In genomic region chr5:179668404-179668803, GRCh38 we compare ENCODE assay signal across 8 cellular contexts. TPM values are rescaled to one million over a fixed set of nuclear protein-coding genes. Genes with fewer than 3 reads are reported as not detected.
DNase-seq lines count a peak whose midpoint lies in the region; ATAC-seq and TF ChIP-seq lines count a peak whose summit lies in the region.

No MANE protein-coding gene starts in this region.

- H3K27ac Mint-ChIP-seq in endodermal cell, result no peak overlapping the region
- H3K27ac Mint-ChIP-seq in naive thymus-derived CD4-positive, alpha-beta T cell, result no peak overlapping the region
- no peak overlapping the region for H3K27ac Mint-ChIP-seq in stimulated activated naive B cell treated with anti-CD40 and anti-IgM and Interleukin-4, amounts not matched to agents 10 μg/mL and 1 μg/mL and 100 μg/mL, for 72 hours

- no peaks in the 10 kb centered on the region for H3K27me3 ChIP-seq in endodermal cell (ENCODE audit: control insufficient read depth, insufficient read depth, low read length, poor library complexity, severe bottlenecking)
- H3K27me3 ChIP-seq in naive thymus-derived CD4-positive, alpha-beta T cell (ENCODE audit: control insufficient read depth in 2 of 2, insufficient read depth in 2 of 2, low read length in 2 of 2), result no peaks in the 10 kb centered on the region

- ATAC-seq in naive thymus-derived CD4-positive, alpha-beta T cell, result peak; percentile 89
- no peak for ATAC-seq in stimulated activated naive B cell treated with anti-CD40 and anti-IgM and Interleukin-4, amounts not matched to agents 10 μg/mL and 1 μg/mL and 100 μg/mL, for 72 hours (replicated peaks)

- DNase-seq in DMS 273 (lab: John Stamatoyannopoulos, UW; ENCODE audit: unreplicated experiment) (peak; percentile 75), DMS 273 treated with DMSO at 0.1 percent for 48 hours (lab: John Stamatoyannopoulos, UW) (no peak), endodermal cell (peak; percentile 93), NCI-H2107 (lab: John Stamatoyannopoulos, UW) (no peak)
- peak in 6 of 9 donors; percentile 17 to 33 (median 25) for DNase-seq in naive thymus-derived CD4-positive, alpha-beta T cell
- no peak for DNase-seq in stimulated activated naive B cell treated with anti-CD40 and anti-IgM and Interleukin-4, amounts not matched to agents 10 μg/mL and 1 μg/mL and 100 μg/mL, for 72 hours

- H3K4me1 Mint-ChIP-seq in endodermal cell, result peaks cover 5% of the 10 kb centered on the region
- H3K4me1 Mint-ChIP-seq in naive thymus-derived CD4-positive, alpha-beta T cell, result peaks cover 0 to 3% (median 0%) of the 10 kb centered on the region in 7 donors
- no peaks in the 10 kb centered on the region for H3K4me1 Mint-ChIP-seq in stimulated activated naive B cell treated with anti-CD40 and anti-IgM and Interleukin-4, amounts not matched to agents 10 μg/mL and 1 μg/mL and 100 μg/mL, for 72 hours

- H3K4me1 ChIP-seq in endodermal cell (ENCODE audit: control insufficient read depth, insufficient read depth, low read length), result peaks cover 6% of the 10 kb centered on the region
- H3K4me1 ChIP-seq in naive thymus-derived CD4-positive, alpha-beta T cell (ENCODE audit: control insufficient read depth in 2 of 2, insufficient read depth in 2 of 2, low read length in 2 of 2), result no peaks in the 10 kb centered on the region

- POLR2A ChIA-PET in naive thymus-derived CD4-positive, alpha-beta T cell (lab: Charles Lee), result interaction anchor here (1.0 kb wide), 1 partner anchor 45 kb away, joined by 4 read pairs; the partner anchor contains the start of gene HNRNPH1

- H3K9me3 Mint-ChIP-seq in endodermal cell, result no peaks in the 10 kb centered on the region
- H3K9me3 Mint-ChIP-seq in naive thymus-derived CD4-positive, alpha-beta T cell, result no peaks in the 10 kb centered on the region
- H3K9me3 Mint-ChIP-seq in stimulated activated naive B cell treated with anti-CD40 and anti-IgM and Interleukin-4, amounts not matched to agents 10 μg/mL and 1 μg/mL and 100 μg/mL, for 72 hours, result no peaks in the 10 kb centered on the region

- no peak for TF ChIP-seq EP300 in Ishikawa (IDR thresholded peaks at IDR 0.05; ENCODE audit: borderline replicate concordance)

- no peaks in the 10 kb centered on the region for H3K9me3 ChIP-seq in endodermal cell (ENCODE audit: control insufficient read depth, low read length)
- H3K9me3 ChIP-seq in naive thymus-derived CD4-positive, alpha-beta T cell (ENCODE audit: control insufficient read depth in 2 of 3, low read length in 3 of 3), result no peaks in the 10 kb centered on the region

- TF ChIP-seq CTCF in VCaP (conservative IDR thresholded peaks at IDR 0.05) (peak; percentile 25), endodermal cell (conservative IDR thresholded peaks at IDR 0.05) (peak; percentile 99)

- 49 to 56% methylated on average over 7 of the region's 7 CpGs for WGBS in endodermal cell (ENCODE audit: insufficient coverage in 1 of 2, insufficient read length in 1 of 2), 2 experiments

- intact Hi-C loops in naive thymus-derived CD4-positive, alpha-beta T cell (cut with micrococcal nuclease), result no loop called here

- no peaks in the 10 kb centered on the region for H3K27me3 Mint-ChIP-seq in endodermal cell (ENCODE audit: insufficient read depth)
- no peaks in the 10 kb centered on the region for H3K27me3 Mint-ChIP-seq in naive thymus-derived CD4-positive, alpha-beta T cell
- H3K27me3 Mint-ChIP-seq in stimulated activated naive B cell treated with anti-CD40 and anti-IgM and Interleukin-4, amounts not matched to agents 10 μg/mL and 1 μg/mL and 100 μg/mL, for 72 hours, result no peaks in the 10 kb centered on the region

- no peak overlapping the region for H3K9ac ChIP-seq in endodermal cell (ENCODE audit: extremely low read depth, low read length, poor library complexity, severe bottlenecking)

- H3K27ac ChIP-seq in VCaP (no peak overlapping the region), endodermal cell (ENCODE audit: low read depth, low read length) (no peak overlapping the region)
- no peak overlapping the region for H3K27ac ChIP-seq in naive thymus-derived CD4-positive, alpha-beta T cell (ENCODE audit: low read depth, low read length)

- CTCF ChIA-PET in naive thymus-derived CD4-positive, alpha-beta T cell (lab: Charles Lee), result no interaction called here

- TF ChIP-seq RAD21 in Ishikawa (IDR thresholded peaks at IDR 0.05; ENCODE audit: low read depth), result peak; percentile 64

- H3K36me3 ChIP-seq in endodermal cell (ENCODE audit: control insufficient read depth, insufficient read depth, low read length), result no peaks in the 10 kb centered on the region
- H3K36me3 ChIP-seq in naive thymus-derived CD4-positive, alpha-beta T cell (ENCODE audit: control insufficient read depth in 2 of 3, insufficient read depth in 3 of 3, low read length in 3 of 3), result no peaks in the 10 kb centered on the region

- H3K4me3 Mint-ChIP-seq in endodermal cell, result no peak overlapping the region
- no peak overlapping the region for H3K4me3 Mint-ChIP-seq in naive thymus-derived CD4-positive, alpha-beta T cell
- H3K4me3 Mint-ChIP-seq in stimulated activated naive B cell treated with anti-CD40 and anti-IgM and Interleukin-4, amounts not matched to agents 10 μg/mL and 1 μg/mL and 100 μg/mL, for 72 hours, result no peak overlapping the region

- H3K4me3 ChIP-seq in endodermal cell (ENCODE audit: low read length), result no peak overlapping the region
- H3K4me3 ChIP-seq in naive thymus-derived CD4-positive, alpha-beta T cell (ENCODE audit: low read length), result no peak overlapping the region

- H3K36me3 Mint-ChIP-seq in endodermal cell (ENCODE audit: low read depth), result peaks cover 5% of the 10 kb centered on the region
- peaks cover 0 to 3% (median 0%) of the 10 kb centered on the region in 5 donors for H3K36me3 Mint-ChIP-seq in naive thymus-derived CD4-positive, alpha-beta T cell
- peaks cover 2 to 19% of the 10 kb centered on the region in 2 donors for H3K36me3 Mint-ChIP-seq in stimulated activated naive B cell treated with anti-CD40 and anti-IgM and Interleukin-4, amounts not matched to agents 10 μg/mL and 1 μg/mL and 100 μg/mL, for 72 hours

TF ChIP-seq in Ishikawa, 13 proteins besides CTCF, POLR2A, EP300 and RAD21:
- TF ChIP-seq TCF12 (IDR thresholded peaks at IDR 0.05; ENCODE audit: low read depth) (no peak), TEAD4 (IDR thresholded peaks at IDR 0.05) (no peak), EGR1 (IDR thresholded peaks at IDR 0.05) (no peak), REST (IDR thresholded peaks at IDR 0.05; ENCODE audit: low read depth) (no peak), YY1 (IDR thresholded peaks at IDR 0.05; ENCODE audit: low read depth) (no peak)

RNA-seq across cellular contexts. Expression of gene CBY3, which starts 12.4 kb away (rescaled TPM):
- not detected for total RNA-seq in endodermal cell
- polyA plus RNA-seq in endodermal cell (2013, experiment 1 of 2), result not detected
- polyA plus RNA-seq in endodermal cell (2013, experiment 2 of 2), result not detected
- total RNA-seq in naive thymus-derived CD4-positive, alpha-beta T cell, result under 1 TPM in 3 of 5 experiments, not detected in 2; 0.29 to 0.84 (median 0.62) TPM
- 1 to 10 TPM in 1 of 2 donors, not detected in 1; 1.4 TPM for polyA plus RNA-seq in naive thymus-derived CD4-positive, alpha-beta T cell

RNA-seq across cellular contexts. Expression of gene CANX, which starts 30.4 kb away (rescaled TPM):
- total RNA-seq in endodermal cell, result 100 to 1,000 TPM; 389 to 615 TPM
- 314 TPM for polyA plus RNA-seq in endodermal cell (2013, experiment 1 of 2)
- polyA plus RNA-seq in endodermal cell (2013, experiment 2 of 2), result 288 TPM
- 100 to 1,000 TPM; 184 to 499 (median 337) TPM for total RNA-seq in naive thymus-derived CD4-positive, alpha-beta T cell
- polyA plus RNA-seq in naive thymus-derived CD4-positive, alpha-beta T cell, result 100 to 1,000 TPM; 175 to 188 TPM

RNA-seq across cellular contexts. Expression of gene HNRNPH1, which starts 44.9 kb away (rescaled TPM):
- total RNA-seq in endodermal cell, result 100 to 1,000 TPM; 801 to 885 TPM
- polyA plus RNA-seq in endodermal cell (2013, experiment 1 of 2), result 714 TPM
- polyA plus RNA-seq in endodermal cell (2013, experiment 2 of 2), result 560 TPM
- total RNA-seq in naive thymus-derived CD4-positive, alpha-beta T cell, result 1,000 to 10,000 TPM; 1,010 to 2,239 (median 1,692) TPM
- 100 to 1,000 TPM; 120 to 141 TPM for polyA plus RNA-seq in naive thymus-derived CD4-positive, alpha-beta T cell

Comparison
In these comparisons a context has a peak if more than half of its experiments do, and no peak if none do; other contexts are left out.
1. DNase-seq: peak in DMS 273 (single experiment), endodermal cell (single experiment) and naive thymus-derived CD4-positive, alpha-beta T cell (6 of 9); none in DMS 273 treated with DMSO at 0.1 percent for 48 hours (single experiment), stimulated activated naive B cell treated with anti-CD40 and anti-IgM and Interleukin-4, amounts not matched to agents 10 μg/mL and 1 μg/mL and 100 μg/mL, for 72 hours (single experiment) and NCI-H2107 (single experiment).